ENCODE assay signal across 8 cellular contexts in the genomic region with DNA sequence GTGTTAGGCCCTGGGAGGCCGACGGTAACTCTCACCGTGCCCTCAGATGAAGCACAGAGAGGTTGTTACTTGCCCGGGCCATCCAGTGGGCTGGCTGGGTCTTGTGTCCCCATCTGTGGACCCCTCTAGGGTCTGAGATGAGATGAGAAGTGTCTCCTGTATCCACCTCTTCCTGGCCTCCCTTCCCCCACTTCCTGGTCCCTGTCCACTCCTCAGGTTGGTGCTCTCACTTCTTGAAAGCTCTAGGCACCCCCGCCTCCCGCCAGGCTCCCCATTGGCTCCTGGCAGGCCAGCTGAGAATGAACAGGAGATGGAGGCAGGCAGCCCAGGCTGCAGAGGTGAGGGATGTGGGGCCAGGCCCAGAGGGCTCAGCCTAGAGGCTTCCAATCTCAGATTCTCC. TPM values are rescaled to one million over a fixed set of nuclear protein-coding genes. Genes with fewer than 3 reads are reported as not detected.
DNase-seq lines count a peak whose midpoint lies in the region; ATAC-seq and TF ChIP-seq lines count a peak whose summit lies in the region.

No MANE protein-coding gene starts in this region.

- H3K4me1 ChIP-seq in NT2/D1 (ENCODE audit: insufficient read depth, insufficient read length) (peaks cover 21% of the 10 kb centered on the region), endocrine pancreas (ENCODE audit: control insufficient read depth, insufficient read depth, low read length) (no peaks in the 10 kb centered on the region), trophoblast cell (ENCODE audit: control insufficient read depth in 1 of 2, insufficient read depth in 2 of 2, low read length in 2 of 2) (peaks cover 10 to 11% of the 10 kb centered on the region in 2 experiments)

- H3K4ac ChIP-seq in trophoblast cell (ENCODE audit: low read depth, low read length) = peak overlapping the region; percentile 60

- CTCF ChIA-PET in Calu3 (lab: Charles Lee) = interaction anchor here (2.2 to 2.7 kb wide), 2 partner anchors 130 to 131 kb away, joined by 7 to 18 read pairs; partner anchors contain the start of gene EDEM2

- peak overlapping the region; percentile 89 for H3K9ac ChIP-seq in NT2/D1 (ENCODE audit: insufficient read length, low read depth)
- H3K9ac ChIP-seq in endocrine pancreas (ENCODE audit: control insufficient read depth, insufficient read depth, low read length) = peak overlapping the region; percentile 96
- no peak overlapping the region for H3K9ac ChIP-seq in trophoblast cell (ENCODE audit: low read length)

- peaks cover 25% of the 10 kb centered on the region for H3K4me1 Mint-ChIP-seq in Calu3 (ENCODE audit: low read depth, unreplicated experiment)

- peak overlapping the region; percentile 24 for H3K14ac ChIP-seq in trophoblast cell (ENCODE audit: low read length)

- peak overlapping the region; percentile 85 for H3K4me3 Mint-ChIP-seq in Calu3 (ENCODE audit: low read depth, unreplicated experiment)

- DNase-seq in Calu3 = no peak
- DNase-seq in NT2/D1 (ENCODE audit: low read depth, low spot score) = no peak
- DNase-seq in trophoblast cell = no peak
- DNase-seq in Kasumi-1 (lab: John Stamatoyannopoulos, UW) = no peak
- DNase-seq in NCI-H524 (lab: John Stamatoyannopoulos, UW) = no peak

- H3K27me3 ChIP-seq in NT2/D1 (ENCODE audit: insufficient read depth, insufficient read length) (no peaks in the 10 kb centered on the region), endocrine pancreas (ENCODE audit: control insufficient read depth, insufficient read depth, low read length) (no peaks in the 10 kb centered on the region), trophoblast cell (ENCODE audit: insufficient read depth, low read length) (no peaks in the 10 kb centered on the region)

- no peaks in the 10 kb centered on the region for H3K27me3 Mint-ChIP-seq in Calu3 (ENCODE audit: unreplicated experiment)

- peaks cover 7% of the 10 kb centered on the region for H3K79me2 ChIP-seq in trophoblast cell (ENCODE audit: control insufficient read depth, insufficient read depth, low read length, poor library complexity)

- no peak overlapping the region for H3K27ac ChIP-seq in trophoblast cell (ENCODE audit: low read depth, low read length)

- H3K79me1 ChIP-seq in trophoblast cell (ENCODE audit: low read length) = peaks cover 9% of the 10 kb centered on the region

- peak overlapping the region; percentile 8 for H4K12ac ChIP-seq in trophoblast cell (ENCODE audit: low read depth, low read length)

- no peak for TF ChIP-seq CTCF in Calu3 (IDR thresholded peaks at IDR 0.05; ENCODE audit: unreplicated experiment)

- H3K9me3 Mint-ChIP-seq in Calu3 (ENCODE audit: low read depth, unreplicated experiment) = no peaks in the 10 kb centered on the region

- H3K9me3 ChIP-seq in NT2/D1 (ENCODE audit: insufficient read depth, low read length) (no peaks in the 10 kb centered on the region), endocrine pancreas (ENCODE audit: control insufficient read depth, low read length) (no peaks in the 10 kb centered on the region), trophoblast cell (ENCODE audit: insufficient read depth, low read depth, low read length) (peaks cover 2% of the 10 kb centered on the region)

- peak overlapping the region; percentile 35 for H2AK5ac ChIP-seq in trophoblast cell (ENCODE audit: low read length)

- peak overlapping the region; percentile 33 for H3K18ac ChIP-seq in trophoblast cell (ENCODE audit: low read length)

- no peak overlapping the region for H4K91ac ChIP-seq in trophoblast cell (ENCODE audit: low read depth, low read length)

- H4K8ac ChIP-seq in trophoblast cell (ENCODE audit: low read depth, low read length) = no peak overlapping the region

- H2AFZ ChIP-seq in trophoblast cell (ENCODE audit: insufficient read depth, low read length, poor library complexity) = no peak overlapping the region

- no peak overlapping the region for H2BK5ac ChIP-seq in trophoblast cell (ENCODE audit: low read depth, low read length, poor library complexity)

- intact Hi-C loops in Calu3 (cut with micrococcal nuclease; ENCODE audit: unreplicated experiment) = no loop called here

- H3K4me3 ChIP-seq in NT2/D1 (ENCODE audit: insufficient read length, low read depth) (peak overlapping the region; percentile 67), endocrine pancreas (ENCODE audit: control insufficient read depth, insufficient read depth, low read length) (peak overlapping the region; percentile 28), trophoblast cell (ENCODE audit: low read depth, low read length) (no peak overlapping the region)

- H2BK12ac ChIP-seq in trophoblast cell (ENCODE audit: low read length) = no peak overlapping the region

- no peak overlapping the region for H2BK120ac ChIP-seq in trophoblast cell (ENCODE audit: insufficient read depth, low read length, poor library complexity)

- H3K23ac ChIP-seq in trophoblast cell (ENCODE audit: low read length) = no peak overlapping the region

- no CpG with 5 or more reads among the region's 6 CpGs for WGBS in trophoblast cell (ENCODE audit: extremely low coverage, insufficient coverage, insufficient read length)

- peak overlapping the region; percentile 95 for H3K27ac Mint-ChIP-seq in Calu3 (ENCODE audit: unreplicated experiment)

- peaks cover 84% of the 10 kb centered on the region for H3K36me3 Mint-ChIP-seq in Calu3 (ENCODE audit: insufficient read depth, unreplicated experiment)

- H3K36me3 ChIP-seq in NT2/D1 (ENCODE audit: insufficient read depth, insufficient read length, low read length) (peaks cover 86% of the 10 kb centered on the region), endocrine pancreas (ENCODE audit: control insufficient read depth, insufficient read depth, low read length) (peaks cover 2% of the 10 kb centered on the region), trophoblast cell (ENCODE audit: control insufficient read depth in 1 of 2, insufficient read depth in 2 of 2, low read length in 2 of 2) (peaks cover 48 to 50% of the 10 kb centered on the region in 2 experiments)

- ATAC-seq in GM21515 (IDR thresholded peaks at IDR 0.05; ENCODE audit: unreplicated experiment) (no peak), GM21825 (IDR thresholded peaks at IDR 0.05; ENCODE audit: unreplicated experiment) (no peak)

- peak overlapping the region; percentile 67 for H3K4me2 ChIP-seq in trophoblast cell (ENCODE audit: low read length)

- BruUV-seq in Calu3 (replicated peaks; lab: Mats Ljungman, UMichigan) = no TSS peak

RNA-seq across cellular contexts. Expression of gene MMP24OS, which starts 1.5 kb away (rescaled TPM):
- 86.8 and 95.4 TPM in 2 replicates for total RNA-seq in Calu3 (2022)
- 76.2 and 79.4 TPM in 2 replicates for polyA plus RNA-seq in trophoblast cell (2013)

RNA-seq across cellular contexts. Expression of gene EIF6, which starts 8.2 kb away (rescaled TPM):
- total RNA-seq in Calu3 (2022) = 271 and 317 TPM in 2 replicates
- 91.0 and 92.3 TPM in 2 replicates for polyA plus RNA-seq in trophoblast cell (2013)

RNA-seq across cellular contexts. Expression of gene FAM83C, which starts 15.8 kb away (rescaled TPM):
- 0.12 TPM in 1 of 2 replicates, not detected in the other for total RNA-seq in Calu3 (2022)
- 0.01 TPM in 2 replicates for polyA plus RNA-seq in trophoblast cell (2013)

RNA-seq across cellular contexts. Expression of gene MMP24, which starts 49.9 kb away (rescaled TPM):
- total RNA-seq in Calu3 (2022) = 5.8 and 8.2 TPM in 2 replicates
- polyA plus RNA-seq in trophoblast cell (2013) = 1.1 and 1.2 TPM in 2 replicates
